ENCODE assay signal across 2 cellular contexts in genomic region chr3:128180446-128180845, GRCh38.
TF ChIP-seq lines count a peak whose summit lies in the region.

No MANE protein-coding gene starts in this region.

TF ChIP-seq in HCT116, 20 proteins besides CTCF, POLR2A, EP300 and RAD21:
- no peak for TF ChIP-seq SRF (IDR thresholded peaks at IDR 0.05; ENCODE audit: low read depth)
- no peak for TF ChIP-seq EZH2phosphoT487 (IDR thresholded peaks at IDR 0.05; ENCODE audit: borderline replicate concordance)
- no peak for TF ChIP-seq TCF7L2 (IDR thresholded peaks at IDR 0.05; ENCODE audit: borderline replicate concordance, extremely low read depth, insufficient read depth, insufficient read length)
- TF ChIP-seq YY1 (IDR thresholded peaks at IDR 0.05; ENCODE audit: extremely low read depth, insufficient replicate concordance, low read depth, low read length) = no peak
- TF ChIP-seq ATF3 (IDR thresholded peaks at IDR 0.05) = no peak
- TF ChIP-seq SP1 (IDR thresholded peaks at IDR 0.05; ENCODE audit: low read depth) = no peak
- no peak for TF ChIP-seq ELF1 (IDR thresholded peaks at IDR 0.05; ENCODE audit: borderline replicate concordance, low read depth)
- TF ChIP-seq CBX3 (IDR thresholded peaks at IDR 0.05; ENCODE audit: low read depth) = no peak
- TF ChIP-seq FOSL1 (IDR thresholded peaks at IDR 0.05; ENCODE audit: low read depth) = no peak
- TF ChIP-seq SIN3A (IDR thresholded peaks at IDR 0.05; ENCODE audit: low read depth) = no peak
- TF ChIP-seq, protein P1, sequence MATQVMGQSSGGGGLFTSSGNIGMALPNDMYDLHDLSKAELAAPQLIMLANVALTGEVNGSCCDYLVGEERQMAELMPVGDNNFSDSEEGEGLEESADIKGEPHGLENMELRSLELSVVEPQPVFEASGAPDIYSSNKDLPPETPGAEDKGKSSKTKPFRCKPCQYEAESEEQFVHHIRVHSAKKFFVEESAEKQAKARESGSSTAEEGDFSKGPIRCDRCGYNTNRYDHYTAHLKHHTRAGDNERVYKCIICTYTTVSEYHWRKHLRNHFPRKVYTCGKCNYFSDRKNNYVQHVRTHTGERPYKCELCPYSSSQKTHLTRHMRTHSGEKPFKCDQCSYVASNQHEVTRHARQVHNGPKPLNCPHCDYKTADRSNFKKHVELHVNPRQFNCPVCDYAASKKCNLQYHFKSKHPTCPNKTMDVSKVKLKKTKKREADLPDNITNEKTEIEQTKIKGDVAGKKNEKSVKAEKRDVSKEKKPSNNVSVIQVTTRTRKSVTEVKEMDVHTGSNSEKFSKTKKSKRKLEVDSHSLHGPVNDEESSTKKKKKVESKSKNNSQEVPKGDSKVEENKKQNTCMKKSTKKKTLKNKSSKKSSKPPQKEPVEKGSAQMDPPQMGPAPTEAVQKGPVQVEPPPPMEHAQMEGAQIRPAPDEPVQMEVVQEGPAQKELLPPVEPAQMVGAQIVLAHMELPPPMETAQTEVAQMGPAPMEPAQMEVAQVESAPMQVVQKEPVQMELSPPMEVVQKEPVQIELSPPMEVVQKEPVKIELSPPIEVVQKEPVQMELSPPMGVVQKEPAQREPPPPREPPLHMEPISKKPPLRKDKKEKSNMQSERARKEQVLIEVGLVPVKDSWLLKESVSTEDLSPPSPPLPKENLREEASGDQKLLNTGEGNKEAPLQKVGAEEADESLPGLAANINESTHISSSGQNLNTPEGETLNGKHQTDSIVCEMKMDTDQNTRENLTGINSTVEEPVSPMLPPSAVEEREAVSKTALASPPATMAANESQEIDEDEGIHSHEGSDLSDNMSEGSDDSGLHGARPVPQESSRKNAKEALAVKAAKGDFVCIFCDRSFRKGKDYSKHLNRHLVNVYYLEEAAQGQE (IDR thresholded peaks at IDR 0.05; ENCODE audit: low read depth) = no peak

TF ChIP-seq in H1, 55 proteins besides CTCF, POLR2A, EP300 and RAD21:
- no peak for TF ChIP-seq CBX8 (IDR thresholded peaks at IDR 0.05; ENCODE audit: borderline replicate concordance, low read depth, low read length)
- no peak for TF ChIP-seq EZH2 (IDR thresholded peaks at IDR 0.05; ENCODE audit: low read depth, low read length, severe bottlenecking)
- TF ChIP-seq CEBPB (IDR thresholded peaks at IDR 0.05; ENCODE audit: low read depth, low read length) = no peak
- no peak for TF ChIP-seq SRF (IDR thresholded peaks at IDR 0.05; ENCODE audit: low read depth, low read length)
- no peak for TF ChIP-seq RNF2 (IDR thresholded peaks at IDR 0.05; ENCODE audit: borderline replicate concordance, low read depth, low read length, missing control alignments, poor library complexity, severe bottlenecking)
- TF ChIP-seq, protein P2, sequence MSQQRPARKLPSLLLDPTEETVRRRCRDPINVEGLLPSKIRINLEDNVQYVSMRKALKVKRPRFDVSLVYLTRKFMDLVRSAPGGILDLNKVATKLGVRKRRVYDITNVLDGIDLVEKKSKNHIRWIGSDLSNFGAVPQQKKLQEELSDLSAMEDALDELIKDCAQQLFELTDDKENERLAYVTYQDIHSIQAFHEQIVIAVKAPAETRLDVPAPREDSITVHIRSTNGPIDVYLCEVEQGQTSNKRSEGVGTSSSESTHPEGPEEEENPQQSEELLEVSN (IDR thresholded peaks at IDR 0.05) = no peak
- TF ChIP-seq GABPA (IDR thresholded peaks at IDR 0.05; ENCODE audit: borderline replicate concordance, insufficient read depth, low read length) = no peak
- no peak for TF ChIP-seq PHF8 (conservative IDR thresholded peaks at IDR 0.05; ENCODE audit: low read depth, low read length)
